1 cellular context compared by ENCODE assay signal in the genomic region with DNA sequence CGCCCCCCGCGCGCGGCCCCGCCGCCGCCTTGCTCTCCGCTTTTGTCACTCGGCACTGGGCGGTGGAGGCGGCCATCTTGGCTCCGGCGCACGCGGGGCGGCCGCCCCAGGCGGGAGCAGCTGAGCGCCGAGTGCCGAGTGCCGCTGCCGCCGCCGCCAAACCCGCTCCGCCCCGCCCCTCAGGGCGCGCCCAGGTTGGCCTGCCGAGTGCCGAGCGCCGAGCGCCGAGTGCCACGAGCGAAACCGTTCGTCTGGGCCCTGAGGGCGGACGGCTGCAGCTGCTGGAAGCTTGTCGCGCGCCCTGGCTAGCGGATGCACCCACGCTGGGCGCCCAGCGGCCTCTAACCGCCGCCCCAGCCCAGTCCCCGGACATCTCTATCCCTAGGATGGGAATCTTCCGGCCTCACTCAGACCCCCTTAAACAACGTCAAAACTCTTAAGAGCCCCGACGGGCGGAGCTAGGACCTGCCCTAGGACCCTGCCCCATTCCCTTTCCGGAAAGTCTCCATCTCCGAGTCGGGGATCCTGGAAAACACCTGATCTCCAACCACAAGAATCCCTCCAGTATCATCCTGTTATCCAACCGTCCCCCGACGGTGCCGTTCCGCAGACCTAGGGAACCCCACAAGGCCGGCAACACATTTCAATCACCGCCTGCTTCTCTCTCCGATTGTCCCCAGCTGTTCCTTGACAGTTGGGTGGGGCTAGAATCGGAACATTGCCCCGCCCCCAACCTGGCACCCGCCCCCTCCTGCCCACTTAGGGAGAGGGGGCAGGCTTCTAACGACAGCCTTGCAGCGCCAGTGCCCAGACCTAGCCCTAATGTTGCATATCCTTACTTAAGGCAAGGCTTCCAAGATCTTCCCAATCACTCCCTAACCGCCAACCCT.
TF ChIP-seq lines count a peak whose summit lies in the region.

No MANE protein-coding gene starts in this region.

TF ChIP-seq in HepG2, 621 proteins besides CTCF, POLR2A, EP300 and RAD21 (continued from another document and continues in another):
- TF ChIP-seq, protein P1, sequence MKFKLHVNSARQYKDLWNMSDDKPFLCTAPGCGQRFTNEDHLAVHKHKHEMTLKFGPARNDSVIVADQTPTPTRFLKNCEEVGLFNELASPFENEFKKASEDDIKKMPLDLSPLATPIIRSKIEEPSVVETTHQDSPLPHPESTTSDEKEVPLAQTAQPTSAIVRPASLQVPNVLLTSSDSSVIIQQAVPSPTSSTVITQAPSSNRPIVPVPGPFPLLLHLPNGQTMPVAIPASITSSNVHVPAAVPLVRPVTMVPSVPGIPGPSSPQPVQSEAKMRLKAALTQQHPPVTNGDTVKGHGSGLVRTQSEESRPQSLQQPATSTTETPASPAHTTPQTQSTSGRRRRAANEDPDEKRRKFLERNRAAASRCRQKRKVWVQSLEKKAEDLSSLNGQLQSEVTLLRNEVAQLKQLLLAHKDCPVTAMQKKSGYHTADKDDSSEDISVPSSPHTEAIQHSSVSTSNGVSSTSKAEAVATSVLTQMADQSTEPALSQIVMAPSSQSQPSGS (CRISPR knock-in tag; IDR thresholded peaks at IDR 0.05): peak; percentile 43; the same call in 1 of the 2 replicates
- TF ChIP-seq CENPT (CRISPR knock-in tag; IDR thresholded peaks at IDR 0.05; ENCODE audit: low read depth): 0 out of 2 replicates have a peak, but pooled peaks have one; percentile 63
- TF ChIP-seq ZNF543 (CRISPR knock-in tag; IDR thresholded peaks at IDR 0.05): peak; percentile 27; the same call in 1 of the 2 replicates
- TF ChIP-seq, protein P2, sequence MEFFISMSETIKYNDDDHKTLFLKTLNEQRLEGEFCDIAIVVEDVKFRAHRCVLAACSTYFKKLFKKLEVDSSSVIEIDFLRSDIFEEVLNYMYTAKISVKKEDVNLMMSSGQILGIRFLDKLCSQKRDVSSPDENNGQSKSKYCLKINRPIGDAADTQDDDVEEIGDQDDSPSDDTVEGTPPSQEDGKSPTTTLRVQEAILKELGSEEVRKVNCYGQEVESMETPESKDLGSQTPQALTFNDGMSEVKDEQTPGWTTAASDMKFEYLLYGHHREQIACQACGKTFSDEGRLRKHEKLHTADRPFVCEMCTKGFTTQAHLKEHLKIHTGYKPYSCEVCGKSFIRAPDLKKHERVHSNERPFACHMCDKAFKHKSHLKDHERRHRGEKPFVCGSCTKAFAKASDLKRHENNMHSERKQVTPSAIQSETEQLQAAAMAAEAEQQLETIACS (CRISPR knock-in tag; IDR thresholded peaks at IDR 0.05): peak; percentile 74
- TF ChIP-seq FOXO1 (CRISPR knock-in tag; IDR thresholded peaks at IDR 0.05): 0 out of 2 replicates have a peak, but pooled peaks have one; percentile 14
- TF ChIP-seq GFI1 (CRISPR knock-in tag; IDR thresholded peaks at IDR 0.05; ENCODE audit: borderline replicate concordance): peak; percentile 47; the same call in 1 of the 2 replicates
- TF ChIP-seq ETV5 (CRISPR knock-in tag; IDR thresholded peaks at IDR 0.05; ENCODE audit: borderline replicate concordance): 0 out of 2 replicates have a peak, but pooled peaks have one; percentile 18
- TF ChIP-seq ZNF792 (CRISPR knock-in tag; IDR thresholded peaks at IDR 0.05): peak; percentile 19; the same call in 1 of the 2 replicates
- TF ChIP-seq, protein P3, sequence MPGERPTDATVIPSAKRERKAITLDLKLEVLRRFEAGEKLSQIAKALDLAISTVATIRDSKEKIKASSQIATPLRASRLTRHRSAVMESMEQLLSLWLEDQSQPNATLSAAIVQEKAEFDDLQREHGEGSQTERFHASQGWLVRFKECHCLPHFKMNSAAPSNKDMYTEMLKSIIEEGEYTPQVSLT (CRISPR knock-in tag; IDR thresholded peaks at IDR 0.05; ENCODE audit: borderline replicate concordance, low read depth): no peak
- peak; percentile 90 for TF ChIP-seq SP4 (CRISPR knock-in tag; IDR thresholded peaks at IDR 0.05)
- TF ChIP-seq, protein P4, sequence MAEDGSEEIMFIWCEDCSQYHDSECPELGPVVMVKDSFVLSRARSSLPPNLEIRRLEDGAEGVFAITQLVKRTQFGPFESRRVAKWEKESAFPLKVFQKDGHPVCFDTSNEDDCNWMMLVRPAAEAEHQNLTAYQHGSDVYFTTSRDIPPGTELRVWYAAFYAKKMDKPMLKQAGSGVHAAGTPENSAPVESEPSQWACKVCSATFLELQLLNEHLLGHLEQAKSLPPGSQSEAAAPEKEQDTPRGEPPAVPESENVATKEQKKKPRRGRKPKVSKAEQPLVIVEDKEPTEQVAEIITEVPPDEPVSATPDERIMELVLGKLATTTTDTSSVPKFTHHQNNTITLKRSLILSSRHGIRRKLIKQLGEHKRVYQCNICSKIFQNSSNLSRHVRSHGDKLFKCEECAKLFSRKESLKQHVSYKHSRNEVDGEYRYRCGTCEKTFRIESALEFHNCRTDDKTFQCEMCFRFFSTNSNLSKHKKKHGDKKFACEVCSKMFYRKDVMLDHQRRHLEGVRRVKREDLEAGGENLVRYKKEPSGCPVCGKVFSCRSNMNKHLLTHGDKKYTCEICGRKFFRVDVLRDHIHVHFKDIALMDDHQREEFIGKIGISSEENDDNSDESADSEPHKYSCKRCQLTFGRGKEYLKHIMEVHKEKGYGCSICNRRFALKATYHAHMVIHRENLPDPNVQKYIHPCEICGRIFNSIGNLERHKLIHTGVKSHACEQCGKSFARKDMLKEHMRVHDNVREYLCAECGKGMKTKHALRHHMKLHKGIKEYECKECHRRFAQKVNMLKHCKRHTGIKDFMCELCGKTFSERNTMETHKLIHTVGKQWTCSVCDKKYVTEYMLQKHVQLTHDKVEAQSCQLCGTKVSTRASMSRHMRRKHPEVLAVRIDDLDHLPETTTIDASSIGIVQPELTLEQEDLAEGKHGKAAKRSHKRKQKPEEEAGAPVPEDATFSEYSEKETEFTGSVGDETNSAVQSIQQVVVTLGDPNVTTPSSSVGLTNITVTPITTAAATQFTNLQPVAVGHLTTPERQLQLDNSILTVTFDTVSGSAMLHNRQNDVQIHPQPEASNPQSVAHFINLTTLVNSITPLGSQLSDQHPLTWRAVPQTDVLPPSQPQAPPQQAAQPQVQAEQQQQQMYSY (CRISPR knock-in tag; IDR thresholded peaks at IDR 0.05): no peak
- TF ChIP-seq ZNF768 (CRISPR knock-in tag; IDR thresholded peaks at IDR 0.05): peak; percentile 54; the same call in 1 of the 2 replicates
- TF ChIP-seq ZNF841 (CRISPR knock-in tag; IDR thresholded peaks at IDR 0.05; ENCODE audit: borderline replicate concordance): no peak
- TF ChIP-seq EED (CRISPR knock-in tag; IDR thresholded peaks at IDR 0.05): no peak
- TF ChIP-seq AGO2 (optimal IDR thresholded peaks at IDR 0.05; ENCODE audit: low read depth, low read length): peak; percentile 47
- TF ChIP-seq, protein P5, sequence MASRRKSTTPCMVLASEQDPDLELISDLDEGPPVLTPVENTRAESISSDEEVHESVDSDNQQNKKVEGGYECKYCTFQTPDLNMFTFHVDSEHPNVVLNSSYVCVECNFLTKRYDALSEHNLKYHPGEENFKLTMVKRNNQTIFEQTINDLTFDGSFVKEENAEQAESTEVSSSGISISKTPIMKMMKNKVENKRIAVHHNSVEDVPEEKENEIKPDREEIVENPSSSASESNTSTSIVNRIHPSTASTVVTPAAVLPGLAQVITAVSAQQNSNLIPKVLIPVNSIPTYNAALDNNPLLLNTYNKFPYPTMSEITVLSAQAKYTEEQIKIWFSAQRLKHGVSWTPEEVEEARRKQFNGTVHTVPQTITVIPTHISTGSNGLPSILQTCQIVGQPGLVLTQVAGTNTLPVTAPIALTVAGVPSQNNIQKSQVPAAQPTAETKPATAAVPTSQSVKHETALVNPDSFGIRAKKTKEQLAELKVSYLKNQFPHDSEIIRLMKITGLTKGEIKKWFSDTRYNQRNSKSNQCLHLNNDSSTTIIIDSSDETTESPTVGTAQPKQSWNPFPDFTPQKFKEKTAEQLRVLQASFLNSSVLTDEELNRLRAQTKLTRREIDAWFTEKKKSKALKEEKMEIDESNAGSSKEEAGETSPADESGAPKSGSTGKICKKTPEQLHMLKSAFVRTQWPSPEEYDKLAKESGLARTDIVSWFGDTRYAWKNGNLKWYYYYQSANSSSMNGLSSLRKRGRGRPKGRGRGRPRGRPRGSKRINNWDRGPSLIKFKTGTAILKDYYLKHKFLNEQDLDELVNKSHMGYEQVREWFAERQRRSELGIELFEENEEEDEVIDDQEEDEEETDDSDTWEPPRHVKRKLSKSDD (CRISPR knock-in tag; IDR thresholded peaks at IDR 0.05; ENCODE audit: low read depth): peak; percentile 53; the same call in 1 of the 2 replicates
- TF ChIP-seq, protein P6, sequence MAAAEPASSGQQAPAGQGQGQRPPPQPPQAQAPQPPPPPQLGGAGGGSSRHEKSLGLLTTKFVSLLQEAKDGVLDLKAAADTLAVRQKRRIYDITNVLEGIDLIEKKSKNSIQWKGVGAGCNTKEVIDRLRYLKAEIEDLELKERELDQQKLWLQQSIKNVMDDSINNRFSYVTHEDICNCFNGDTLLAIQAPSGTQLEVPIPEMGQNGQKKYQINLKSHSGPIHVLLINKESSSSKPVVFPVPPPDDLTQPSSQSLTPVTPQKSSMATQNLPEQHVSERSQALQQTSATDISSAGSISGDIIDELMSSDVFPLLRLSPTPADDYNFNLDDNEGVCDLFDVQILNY (CRISPR knock-in tag; conservative IDR thresholded peaks at IDR 0.05): peak; percentile 64; the same call in 1 of the 2 replicates
- TF ChIP-seq RARA (CRISPR knock-in tag; IDR thresholded peaks at IDR 0.05): 0 out of 2 replicates have a peak, but pooled peaks have one; percentile 9
- TF ChIP-seq POLR2AphosphoS2 (IDR thresholded peaks at IDR 0.05; ENCODE audit: low read depth, low read length): peak; percentile 65; the same call in 1 of the 2 replicates
- peak; percentile 74; the same call in 1 of the 2 replicates for TF ChIP-seq ZNF451 (CRISPR knock-in tag; IDR thresholded peaks at IDR 0.05)
- peak; percentile 97 for TF ChIP-seq YY1 (IDR thresholded peaks at IDR 0.05; ENCODE audit: insufficient read depth, insufficient replicate concordance, low read depth, low read length)
- TF ChIP-seq KLF16 (CRISPR knock-in tag; IDR thresholded peaks at IDR 0.05): peak in 1 of 2 experiments; percentile 35; a peak in 1 of 4 replicates
- peak; percentile 59 for TF ChIP-seq TAF1 (CRISPR knock-in tag; IDR thresholded peaks at IDR 0.05)
- TF ChIP-seq, protein P7, sequence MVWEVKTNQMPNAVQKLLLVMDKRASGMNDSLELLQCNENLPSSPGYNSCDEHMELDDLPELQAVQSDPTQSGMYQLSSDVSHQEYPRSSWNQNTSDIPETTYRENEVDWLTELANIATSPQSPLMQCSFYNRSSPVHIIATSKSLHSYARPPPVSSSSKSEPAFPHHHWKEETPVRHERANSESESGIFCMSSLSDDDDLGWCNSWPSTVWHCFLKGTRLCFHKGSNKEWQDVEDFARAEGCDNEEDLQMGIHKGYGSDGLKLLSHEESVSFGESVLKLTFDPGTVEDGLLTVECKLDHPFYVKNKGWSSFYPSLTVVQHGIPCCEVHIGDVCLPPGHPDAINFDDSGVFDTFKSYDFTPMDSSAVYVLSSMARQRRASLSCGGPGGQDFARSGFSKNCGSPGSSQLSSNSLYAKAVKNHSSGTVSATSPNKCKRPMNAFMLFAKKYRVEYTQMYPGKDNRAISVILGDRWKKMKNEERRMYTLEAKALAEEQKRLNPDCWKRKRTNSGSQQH (CRISPR knock-in tag; IDR thresholded peaks at IDR 0.05; ENCODE audit: low read depth): peak; percentile 70; the same call in 1 of the 2 replicates
- peak; percentile 51; the same call in 1 of the 2 replicates for TF ChIP-seq SALL1 (CRISPR knock-in tag; IDR thresholded peaks at IDR 0.05)
- TF ChIP-seq, protein P8, sequence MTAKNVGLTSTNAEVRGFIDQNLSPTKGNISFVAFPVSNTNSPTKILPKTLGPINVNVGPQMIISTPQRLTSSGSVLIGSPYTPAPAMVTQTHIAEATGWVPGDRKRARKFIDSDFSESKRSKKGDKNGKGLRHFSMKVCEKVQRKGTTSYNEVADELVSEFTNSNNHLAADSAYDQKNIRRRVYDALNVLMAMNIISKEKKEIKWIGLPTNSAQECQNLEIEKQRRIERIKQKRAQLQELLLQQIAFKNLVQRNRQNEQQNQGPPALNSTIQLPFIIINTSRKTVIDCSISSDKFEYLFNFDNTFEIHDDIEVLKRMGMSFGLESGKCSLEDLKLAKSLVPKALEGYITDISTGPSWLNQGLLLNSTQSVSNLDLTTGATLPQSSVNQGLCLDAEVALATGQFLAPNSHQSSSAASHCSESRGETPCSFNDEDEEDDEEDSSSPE (CRISPR knock-in tag; IDR thresholded peaks at IDR 0.05): peak; percentile 67; the same call in 1 of the 2 replicates
- TF ChIP-seq, protein P9, sequence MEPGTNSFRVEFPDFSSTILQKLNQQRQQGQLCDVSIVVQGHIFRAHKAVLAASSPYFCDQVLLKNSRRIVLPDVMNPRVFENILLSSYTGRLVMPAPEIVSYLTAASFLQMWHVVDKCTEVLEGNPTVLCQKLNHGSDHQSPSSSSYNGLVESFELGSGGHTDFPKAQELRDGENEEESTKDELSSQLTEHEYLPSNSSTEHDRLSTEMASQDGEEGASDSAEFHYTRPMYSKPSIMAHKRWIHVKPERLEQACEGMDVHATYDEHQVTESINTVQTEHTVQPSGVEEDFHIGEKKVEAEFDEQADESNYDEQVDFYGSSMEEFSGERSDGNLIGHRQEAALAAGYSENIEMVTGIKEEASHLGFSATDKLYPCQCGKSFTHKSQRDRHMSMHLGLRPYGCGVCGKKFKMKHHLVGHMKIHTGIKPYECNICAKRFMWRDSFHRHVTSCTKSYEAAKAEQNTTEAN (CRISPR knock-in tag; conservative IDR thresholded peaks at IDR 0.05): 0 out of 2 replicates have a peak, but pooled peaks have one; percentile 48
- TF ChIP-seq GABPB1 (CRISPR knock-in tag; IDR thresholded peaks at IDR 0.05): peak; percentile 80
- peak; percentile 77 for TF ChIP-seq PHF8 (CRISPR knock-in tag; IDR thresholded peaks at IDR 0.05)
- TF ChIP-seq HDAC1 (CRISPR knock-in tag; IDR thresholded peaks at IDR 0.05): peak; percentile 50; the same call in 1 of the 2 replicates
- no peak for TF ChIP-seq CCAR2 (optimal IDR thresholded peaks at IDR 0.05; ENCODE audit: low read depth, low read length)
- TF ChIP-seq POLR2G (IDR thresholded peaks at IDR 0.05; ENCODE audit: low read depth, low read length): peak; percentile 67
- TF ChIP-seq SIN3B (IDR thresholded peaks at IDR 0.05; ENCODE audit: low read length): 0 out of 2 replicates have a peak, but pooled peaks have one; percentile 54
- TF ChIP-seq ZFX (CRISPR knock-in tag; IDR thresholded peaks at IDR 0.05; ENCODE audit: low read depth): peak; percentile 69
- TF ChIP-seq ZNF333 (CRISPR knock-in tag; IDR thresholded peaks at IDR 0.05; ENCODE audit: borderline replicate concordance): peak; percentile 39; the same call in 1 of the 2 replicates
- 0 out of 2 replicates have a peak, but pooled peaks have one; percentile 56 for TF ChIP-seq ZNF431 (CRISPR knock-in tag; IDR thresholded peaks at IDR 0.05; ENCODE audit: borderline replicate concordance, low read depth)
- no peak; the same call in 1 of the 2 replicates for TF ChIP-seq PITX1 (CRISPR knock-in tag; IDR thresholded peaks at IDR 0.05)
- 0 out of 2 replicates have a peak, but pooled peaks have one; percentile 28 for TF ChIP-seq POLR2AphosphoS5 (IDR thresholded peaks at IDR 0.05; ENCODE audit: low read depth, low read length)
- TF ChIP-seq, protein P10, sequence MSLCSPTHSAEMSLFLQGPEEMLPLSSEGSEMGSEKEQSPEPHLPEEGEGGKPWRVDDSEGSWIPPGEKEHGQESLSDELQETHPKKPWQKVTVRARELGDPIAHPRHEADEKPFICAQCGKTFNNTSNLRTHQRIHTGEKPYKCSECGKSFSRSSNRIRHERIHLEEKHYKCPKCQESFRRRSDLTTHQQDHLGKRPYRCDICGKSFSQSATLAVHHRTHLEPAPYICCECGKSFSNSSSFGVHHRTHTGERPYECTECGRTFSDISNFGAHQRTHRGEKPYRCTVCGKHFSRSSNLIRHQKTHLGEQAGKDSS (CRISPR knock-in tag; IDR thresholded peaks at IDR 0.05; ENCODE audit: borderline replicate concordance, low read depth): peak; percentile 57; the same call in 1 of the 2 replicates
- peak; percentile 26; the same call in 1 of the 2 replicates for TF ChIP-seq SIX4 (CRISPR knock-in tag; IDR thresholded peaks at IDR 0.05)
- TF ChIP-seq, protein P11, sequence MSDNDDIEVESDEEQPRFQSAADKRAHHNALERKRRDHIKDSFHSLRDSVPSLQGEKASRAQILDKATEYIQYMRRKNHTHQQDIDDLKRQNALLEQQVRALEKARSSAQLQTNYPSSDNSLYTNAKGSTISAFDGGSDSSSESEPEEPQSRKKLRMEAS (IDR thresholded peaks at IDR 0.05): peak; percentile 91
